In the genomic region with DNA sequence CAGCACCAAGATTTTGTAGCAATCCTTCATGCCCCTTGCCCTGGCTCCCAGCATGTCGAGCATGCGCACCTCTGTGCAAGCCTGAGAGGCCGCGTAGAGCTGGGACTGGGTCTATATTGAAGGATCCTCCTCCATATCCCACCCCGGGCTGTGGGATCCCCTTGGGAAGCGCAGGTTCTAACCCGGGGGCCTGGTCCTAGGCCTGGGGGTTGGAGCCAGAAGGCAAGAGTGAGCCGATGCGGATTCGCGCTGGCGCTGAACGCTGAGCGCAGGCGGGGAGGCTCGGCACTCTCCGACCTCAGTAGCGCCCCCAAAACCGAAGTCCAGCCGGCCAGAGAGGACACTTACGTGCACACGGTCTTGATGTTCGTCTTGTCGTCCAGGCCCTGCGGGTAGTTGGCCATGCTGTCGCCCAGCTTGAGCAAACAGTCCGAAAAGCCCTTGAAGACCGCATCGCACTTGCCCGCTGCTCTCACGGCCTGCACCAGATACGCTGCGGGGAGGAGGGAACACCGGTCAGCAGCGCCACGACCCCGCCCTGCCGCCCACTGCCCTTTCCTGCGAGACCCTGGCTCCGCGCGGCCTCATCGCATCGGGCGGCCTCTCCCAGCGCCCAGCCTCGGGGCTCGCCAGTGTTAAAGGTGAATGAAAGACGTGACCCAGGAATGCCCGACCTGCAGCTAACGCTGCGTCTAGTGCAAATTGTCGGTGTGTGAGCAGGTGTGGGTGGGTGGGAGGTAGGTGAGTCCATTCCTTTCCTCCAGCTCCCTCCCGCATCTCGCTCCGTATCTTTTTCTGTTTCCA, we compare ENCODE assay signal across 1 cellular context.
TF ChIP-seq lines count a peak whose summit lies in the region.

No MANE protein-coding gene starts in this region.

TF ChIP-seq in SK-N-SH treated with all-trans-retinoic acid at 6 μM for 48 hours, 23 proteins besides CTCF, POLR2A, EP300 and RAD21 (continued from another document):
- TF ChIP-seq, protein P1, sequence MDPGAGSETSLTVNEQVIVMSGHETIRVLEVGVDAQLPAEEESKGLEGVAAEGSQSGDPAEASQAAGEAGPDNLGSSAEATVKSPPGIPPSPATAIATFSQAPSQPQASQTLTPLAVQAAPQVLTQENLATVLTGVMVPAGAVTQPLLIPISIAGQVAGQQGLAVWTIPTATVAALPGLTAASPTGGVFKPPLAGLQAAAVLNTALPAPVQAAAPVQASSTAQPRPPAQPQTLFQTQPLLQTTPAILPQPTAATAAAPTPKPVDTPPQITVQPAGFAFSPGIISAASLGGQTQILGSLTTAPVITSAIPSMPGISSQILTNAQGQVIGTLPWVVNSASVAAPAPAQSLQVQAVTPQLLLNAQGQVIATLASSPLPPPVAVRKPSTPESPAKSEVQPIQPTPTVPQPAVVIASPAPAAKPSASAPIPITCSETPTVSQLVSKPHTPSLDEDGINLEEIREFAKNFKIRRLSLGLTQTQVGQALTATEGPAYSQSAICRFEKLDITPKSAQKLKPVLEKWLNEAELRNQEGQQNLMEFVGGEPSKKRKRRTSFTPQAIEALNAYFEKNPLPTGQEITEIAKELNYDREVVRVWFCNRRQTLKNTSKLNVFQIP (CRISPR knock-in tag; IDR thresholded peaks at IDR 0.05; ENCODE audit: borderline replicate concordance, low read depth), result no peak
- TF ChIP-seq SNAI2 (CRISPR knock-in tag; IDR thresholded peaks at IDR 0.05), result no peak
- no peak for TF ChIP-seq RARB (CRISPR knock-in tag; IDR thresholded peaks at IDR 0.05)
- TF ChIP-seq, protein P2, sequence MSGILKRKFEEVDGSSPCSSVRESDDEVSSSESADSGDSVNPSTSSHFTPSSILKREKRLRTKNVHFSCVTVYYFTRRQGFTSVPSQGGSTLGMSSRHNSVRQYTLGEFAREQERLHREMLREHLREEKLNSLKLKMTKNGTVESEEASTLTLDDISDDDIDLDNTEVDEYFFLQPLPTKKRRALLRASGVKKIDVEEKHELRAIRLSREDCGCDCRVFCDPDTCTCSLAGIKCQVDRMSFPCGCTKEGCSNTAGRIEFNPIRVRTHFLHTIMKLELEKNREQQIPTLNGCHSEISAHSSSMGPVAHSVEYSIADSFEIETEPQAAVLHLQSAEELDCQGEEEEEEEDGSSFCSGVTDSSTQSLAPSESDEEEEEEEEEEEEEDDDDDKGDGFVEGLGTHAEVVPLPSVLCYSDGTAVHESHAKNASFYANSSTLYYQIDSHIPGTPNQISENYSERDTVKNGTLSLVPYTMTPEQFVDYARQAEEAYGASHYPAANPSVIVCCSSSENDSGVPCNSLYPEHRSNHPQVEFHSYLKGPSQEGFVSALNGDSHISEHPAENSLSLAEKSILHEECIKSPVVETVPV (CRISPR knock-in tag; IDR thresholded peaks at IDR 0.05), result no peak
- TF ChIP-seq ZFP3 (CRISPR knock-in tag; IDR thresholded peaks at IDR 0.05), result no peak
- no peak for TF ChIP-seq ISL1 (CRISPR knock-in tag; IDR thresholded peaks at IDR 0.05)
- TF ChIP-seq, protein P3, sequence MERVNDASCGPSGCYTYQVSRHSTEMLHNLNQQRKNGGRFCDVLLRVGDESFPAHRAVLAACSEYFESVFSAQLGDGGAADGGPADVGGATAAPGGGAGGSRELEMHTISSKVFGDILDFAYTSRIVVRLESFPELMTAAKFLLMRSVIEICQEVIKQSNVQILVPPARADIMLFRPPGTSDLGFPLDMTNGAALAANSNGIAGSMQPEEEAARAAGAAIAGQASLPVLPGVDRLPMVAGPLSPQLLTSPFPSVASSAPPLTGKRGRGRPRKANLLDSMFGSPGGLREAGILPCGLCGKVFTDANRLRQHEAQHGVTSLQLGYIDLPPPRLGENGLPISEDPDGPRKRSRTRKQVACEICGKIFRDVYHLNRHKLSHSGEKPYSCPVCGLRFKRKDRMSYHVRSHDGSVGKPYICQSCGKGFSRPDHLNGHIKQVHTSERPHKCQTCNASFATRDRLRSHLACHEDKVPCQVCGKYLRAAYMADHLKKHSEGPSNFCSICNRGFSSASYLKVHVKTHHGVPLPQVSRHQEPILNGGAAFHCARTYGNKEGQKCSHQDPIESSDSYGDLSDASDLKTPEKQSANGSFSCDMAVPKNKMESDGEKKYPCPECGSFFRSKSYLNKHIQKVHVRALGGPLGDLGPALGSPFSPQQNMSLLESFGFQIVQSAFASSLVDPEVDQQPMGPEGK (CRISPR knock-in tag; IDR thresholded peaks at IDR 0.05; ENCODE audit: borderline replicate concordance), result no peak
- TF ChIP-seq ZNF565 (CRISPR knock-in tag; conservative IDR thresholded peaks at IDR 0.05; ENCODE audit: low read depth), result no peak
- no peak for TF ChIP-seq ZNF8 (CRISPR knock-in tag; IDR thresholded peaks at IDR 0.05)
- TF ChIP-seq, protein P4, sequence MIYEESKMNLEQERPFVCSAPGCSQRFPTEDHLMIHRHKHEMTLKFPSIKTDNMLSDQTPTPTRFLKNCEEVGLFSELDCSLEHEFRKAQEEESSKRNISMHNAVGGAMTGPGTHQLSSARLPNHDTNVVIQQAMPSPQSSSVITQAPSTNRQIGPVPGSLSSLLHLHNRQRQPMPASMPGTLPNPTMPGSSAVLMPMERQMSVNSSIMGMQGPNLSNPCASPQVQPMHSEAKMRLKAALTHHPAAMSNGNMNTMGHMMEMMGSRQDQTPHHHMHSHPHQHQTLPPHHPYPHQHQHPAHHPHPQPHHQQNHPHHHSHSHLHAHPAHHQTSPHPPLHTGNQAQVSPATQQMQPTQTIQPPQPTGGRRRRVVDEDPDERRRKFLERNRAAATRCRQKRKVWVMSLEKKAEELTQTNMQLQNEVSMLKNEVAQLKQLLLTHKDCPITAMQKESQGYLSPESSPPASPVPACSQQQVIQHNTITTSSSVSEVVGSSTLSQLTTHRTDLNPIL (CRISPR knock-in tag; IDR thresholded peaks at IDR 0.05; ENCODE audit: low read depth), result no peak
- no peak for TF ChIP-seq BACH2 (CRISPR knock-in tag; IDR thresholded peaks at IDR 0.05; ENCODE audit: borderline replicate concordance)
- TF ChIP-seq ZC3H10 (CRISPR knock-in tag; IDR thresholded peaks at IDR 0.05), result no peak
- TF ChIP-seq ZFP30 (CRISPR knock-in tag; IDR thresholded peaks at IDR 0.05), result no peak
- TF ChIP-seq, protein P5, sequence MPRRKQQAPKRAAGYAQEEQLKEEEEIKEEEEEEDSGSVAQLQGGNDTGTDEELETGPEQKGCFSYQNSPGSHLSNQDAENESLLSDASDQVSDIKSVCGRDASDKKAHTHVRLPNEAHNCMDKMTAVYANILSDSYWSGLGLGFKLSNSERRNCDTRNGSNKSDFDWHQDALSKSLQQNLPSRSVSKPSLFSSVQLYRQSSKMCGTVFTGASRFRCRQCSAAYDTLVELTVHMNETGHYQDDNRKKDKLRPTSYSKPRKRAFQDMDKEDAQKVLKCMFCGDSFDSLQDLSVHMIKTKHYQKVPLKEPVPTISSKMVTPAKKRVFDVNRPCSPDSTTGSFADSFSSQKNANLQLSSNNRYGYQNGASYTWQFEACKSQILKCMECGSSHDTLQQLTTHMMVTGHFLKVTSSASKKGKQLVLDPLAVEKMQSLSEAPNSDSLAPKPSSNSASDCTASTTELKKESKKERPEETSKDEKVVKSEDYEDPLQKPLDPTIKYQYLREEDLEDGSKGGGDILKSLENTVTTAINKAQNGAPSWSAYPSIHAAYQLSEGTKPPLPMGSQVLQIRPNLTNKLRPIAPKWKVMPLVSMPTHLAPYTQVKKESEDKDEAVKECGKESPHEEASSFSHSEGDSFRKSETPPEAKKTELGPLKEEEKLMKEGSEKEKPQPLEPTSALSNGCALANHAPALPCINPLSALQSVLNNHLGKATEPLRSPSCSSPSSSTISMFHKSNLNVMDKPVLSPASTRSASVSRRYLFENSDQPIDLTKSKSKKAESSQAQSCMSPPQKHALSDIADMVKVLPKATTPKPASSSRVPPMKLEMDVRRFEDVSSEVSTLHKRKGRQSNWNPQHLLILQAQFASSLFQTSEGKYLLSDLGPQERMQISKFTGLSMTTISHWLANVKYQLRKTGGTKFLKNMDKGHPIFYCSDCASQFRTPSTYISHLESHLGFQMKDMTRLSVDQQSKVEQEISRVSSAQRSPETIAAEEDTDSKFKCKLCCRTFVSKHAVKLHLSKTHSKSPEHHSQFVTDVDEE (CRISPR knock-in tag; IDR thresholded peaks at IDR 0.05), result no peak
- TF ChIP-seq ESRRG (CRISPR knock-in tag; IDR thresholded peaks at IDR 0.05), result no peak
